In the genomic region with DNA sequence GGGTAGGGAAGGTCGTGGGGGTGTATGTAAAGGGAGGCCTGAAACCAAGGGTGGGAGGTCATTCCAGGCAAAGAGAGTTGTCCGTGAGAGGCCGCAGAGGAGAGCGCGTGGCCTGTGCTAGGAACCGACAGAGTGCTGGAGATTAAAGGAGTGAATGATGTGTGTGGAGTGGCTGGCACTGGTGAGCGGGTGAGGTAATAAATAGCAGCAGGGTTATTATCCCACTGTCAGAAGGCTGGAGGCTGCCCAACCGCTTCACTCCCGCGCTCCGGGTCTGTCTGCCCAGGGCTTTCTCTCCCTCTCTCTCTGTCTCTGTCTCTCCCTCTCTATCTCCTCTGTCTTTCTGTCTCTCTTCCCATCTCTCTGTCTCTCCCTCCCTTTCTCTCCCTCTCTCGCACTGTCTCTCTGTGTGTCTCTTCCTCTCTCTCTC, we compare ENCODE assay signal across 16 cellular contexts. TPM values are rescaled to one million over a fixed set of nuclear protein-coding genes. Genes with fewer than 3 reads are reported as not detected.
DNase-seq lines count a peak whose midpoint lies in the region; ATAC-seq and TF ChIP-seq lines count a peak whose summit lies in the region.
"Had no signal": no experiment of that assay in that cellular context is flagged by ENCODE, and none has a peak within 500 bp of the region (broad histone marks: within the 10 kb centered on the region; RNA-seq: fewer than 3 reads in every experiment).

No MANE protein-coding gene starts in this region.

- no peak overlapping the region for H3K27ac Mint-ChIP-seq in T-helper 2 cell treated with Interferon-gamma antibody and Interleukin-4, amounts not matched to agents 5 μg/mL and 100 μg/mL, for 36 hours

- no peaks in the 10 kb centered on the region for H3K36me3 ChIP-seq in lower lobe of right lung
- H3K36me3 ChIP-seq: neutrophil had no signal

- H3K9me3 ChIP-seq in lower lobe of right lung = no peaks in the 10 kb centered on the region
- H3K9me3 ChIP-seq: neutrophil had no signal

- H3K36me3 Mint-ChIP-seq in T-helper 2 cell treated with Interferon-gamma antibody and Interleukin-4, amounts not matched to agents 5 μg/mL and 100 μg/mL, for 36 hours (ENCODE audit: low read depth) = no peaks in the 10 kb centered on the region

- H3K4me3 Mint-ChIP-seq in T-helper 2 cell treated with Interferon-gamma antibody and Interleukin-4, amounts not matched to agents 5 μg/mL and 100 μg/mL, for 36 hours = no peak overlapping the region

- peaks cover 2% of the 10 kb centered on the region for H3K27me3 Mint-ChIP-seq in T-helper 2 cell treated with Interferon-gamma antibody and Interleukin-4, amounts not matched to agents 5 μg/mL and 100 μg/mL, for 36 hours (ENCODE audit: low read depth)

- H3K27me3 ChIP-seq in lower lobe of right lung (ENCODE audit: low read depth) = peaks cover 10% of the 10 kb centered on the region

- no peak overlapping the region for H3K4me3 ChIP-seq in choroid plexus epithelial cell (ENCODE audit: low read depth, low read length)
- no peak overlapping the region for H3K4me3 ChIP-seq in lower lobe of right lung

- DNase-seq in NCI-H2107 treated with DMSO at 0.1 percent for 48 hours (lab: John Stamatoyannopoulos, UW; ENCODE audit: unreplicated experiment) (peak; percentile 3), NCI-H2107 (lab: John Stamatoyannopoulos, UW) (no peak), choroid plexus epithelial cell (ENCODE audit: low read depth) (peak; percentile 13), lower lobe of right lung (no peak)
- no peak for DNase-seq in T-helper 2 cell treated with Interferon-gamma antibody and Interleukin-4, amounts not matched to agents 5 μg/mL and 100 μg/mL, for 36 hours (ENCODE audit: low spot score)
- DNase-seq in activated CD8-positive, alpha-beta memory T cell treated with anti-CD3 and anti-CD28 coated beads, Interleukin-2, amount 50 U/mL, for 4 hours = no peak
- DNase-seq: activated T-cell treated with anti-CD3 and anti-CD28 coated beads for 4 hours; erythroblast; RPMI8226; stimulated activated CD4-positive, alpha-beta T cell treated with anti-CD3 and anti-CD28 coated beads, Interleukin-1b, Interleukin-23, amount 100 ng/mL, for 48 hours; stimulated activated naive CD4-positive, alpha-beta T cell had no signal

- ATAC-seq in lower lobe of right lung (peak; percentile 62 to 91), GM18498 (IDR thresholded peaks at IDR 0.05; ENCODE audit: unreplicated experiment) (no peak), GM18520 (IDR thresholded peaks at IDR 0.05; ENCODE audit: unreplicated experiment) (no peak)

- H3K4me1 ChIP-seq in lower lobe of right lung = no peaks in the 10 kb centered on the region

- intact Hi-C loops in lower lobe of right lung (cut with DNase I) = no loop called here

- H3K27ac ChIP-seq in lower lobe of right lung = no peak overlapping the region
- H3K27ac ChIP-seq: neutrophil had no signal

- H3K9me3 Mint-ChIP-seq in T-helper 2 cell treated with Interferon-gamma antibody and Interleukin-4, amounts not matched to agents 5 μg/mL and 100 μg/mL, for 36 hours = no peaks in the 10 kb centered on the region

- TF ChIP-seq CTCF in choroid plexus epithelial cell (conservative IDR thresholded peaks at IDR 0.05; ENCODE audit: low read depth, low read length) (no peak), lower lobe of right lung (IDR thresholded peaks at IDR 0.05) (no peak)

- H3K4me1 Mint-ChIP-seq in T-helper 2 cell treated with Interferon-gamma antibody and Interleukin-4, amounts not matched to agents 5 μg/mL and 100 μg/mL, for 36 hours (ENCODE audit: low read depth) = no peaks in the 10 kb centered on the region

RNA-seq across cellular contexts. Expression of a gene that starts 17.4 kb away (rescaled TPM):
- total RNA-seq in lower lobe of right lung = 12.7 TPM

RNA-seq across cellular contexts. Expression of a gene that starts 17.9 kb away (rescaled TPM):
- total RNA-seq in lower lobe of right lung = 0.80 TPM
- total RNA-seq: Daoy had no signal

RNA-seq across cellular contexts. Expression of a gene that starts 26.3 kb away (rescaled TPM):
- not detected for total RNA-seq in lower lobe of right lung
- total RNA-seq: Daoy, HT-29 had no signal

RNA-seq across cellular contexts. Expression of a gene that starts 36.0 kb away (rescaled TPM):
- total RNA-seq in lower lobe of right lung = 14.3 TPM

RNA-seq across cellular contexts. Expression of a gene that starts 36.8 kb away (rescaled TPM):
- 33.4 TPM for total RNA-seq in lower lobe of right lung

Comparison
In these comparisons a context has a peak if more than half of its experiments do, and no peak if none do; other contexts are left out.
1. DNase-seq: peak in NCI-H2107 treated with DMSO at 0.1 percent for 48 hours (single experiment) and choroid plexus epithelial cell (single experiment); none in NCI-H2107 (single experiment), lower lobe of right lung (single experiment), T-helper 2 cell treated with Interferon-gamma antibody and Interleukin-4, amounts not matched to agents 5 μg/mL and 100 μg/mL, for 36 hours (single experiment) and activated CD8-positive, alpha-beta memory T cell treated with anti-CD3 and anti-CD28 coated beads, Interleukin-2, amount 50 U/mL, for 4 hours (single experiment).
2. ATAC-seq: peak in lower lobe of right lung (2 of 2); none in GM18498 (single experiment) and GM18520 (single experiment).